Comparison of ENCODE assay signal across 25 cellular contexts in genomic region chr1:209790286-209791193, GRCh38. TPM values are rescaled to one million over a fixed set of nuclear protein-coding genes. Genes with fewer than 3 reads are reported as not detected.
DNase-seq lines count a peak whose midpoint lies in the region; ATAC-seq and TF ChIP-seq lines count a peak whose summit lies in the region.
"Had no signal": no experiment of that assay in that cellular context is flagged by ENCODE, and none has a peak within 500 bp of the region (broad histone marks: within the 10 kb centered on the region; RNA-seq: fewer than 3 reads in every experiment).

No MANE protein-coding gene starts in this region.

- H3K4me3 ChIP-seq in breast epithelium (no peak overlapping the region), right lobe of liver (no peak overlapping the region), testis (no peak overlapping the region)
- H3K4me3 ChIP-seq: ascending aorta, BLaER1, upper lobe of left lung had no signal

- H3K9me3 ChIP-seq in breast epithelium (no peaks in the 10 kb centered on the region), right lobe of liver (no peaks in the 10 kb centered on the region), testis (no peaks in the 10 kb centered on the region)
- H3K9me3 ChIP-seq: ascending aorta, BLaER1, upper lobe of left lung had no signal

- H3K9me3 Mint-ChIP-seq in MCF 10A (ENCODE audit: unreplicated experiment) (no peaks in the 10 kb centered on the region), type B pancreatic cell (no peaks in the 10 kb centered on the region)
- H3K9me3 Mint-ChIP-seq: activated naive CD4-positive, alpha-beta T cell treated with anti-CD3 and anti-CD28 coated beads, Interleukin-2, amount 10 ng/mL, durations not matched to agents 7 days and 5 days; activated T-cell treated with anti-CD3 and anti-CD28 coated beads, Interleukin-2, amount 50 U/mL, for 72 hours; central memory CD8-positive, alpha-beta T cell had no signal

- no peak for TF ChIP-seq POLR2A in breast epithelium (IDR thresholded peaks at IDR 0.05)
- TF ChIP-seq POLR2A in right lobe of liver (IDR thresholded peaks at IDR 0.05) = no peak
- TF ChIP-seq POLR2A in testis (IDR thresholded peaks at IDR 0.05) = no peak

- no peaks in the 10 kb centered on the region for H3K36me3 ChIP-seq in breast epithelium
- peaks cover 0 to 32% (median 10%) of the 10 kb centered on the region in 4 donors for H3K36me3 ChIP-seq in right lobe of liver
- H3K36me3 ChIP-seq in testis (ENCODE audit: low read depth, missing control alignments) = no peaks in the 10 kb centered on the region
- H3K36me3 ChIP-seq: ascending aorta, BLaER1 had no signal

- peaks cover 6% of the 10 kb centered on the region for H3K4me1 Mint-ChIP-seq in MCF 10A (ENCODE audit: insufficient read depth, unreplicated experiment)
- peaks cover 8% of the 10 kb centered on the region for H3K4me1 Mint-ChIP-seq in type B pancreatic cell (ENCODE audit: unreplicated experiment)
- H3K4me1 Mint-ChIP-seq: central memory CD8-positive, alpha-beta T cell; naive B cell had no signal

- no peak overlapping the region for H3K4me3 Mint-ChIP-seq in MCF 10A (ENCODE audit: unreplicated experiment)
- H3K4me3 Mint-ChIP-seq in type B pancreatic cell = peak overlapping the region; percentile 12
- H3K4me3 Mint-ChIP-seq: activated naive CD4-positive, alpha-beta T cell treated with anti-CD3 and anti-CD28 coated beads, Interleukin-2, amount 10 ng/mL, durations not matched to agents 7 days and 5 days; activated T-cell treated with anti-CD3 and anti-CD28 coated beads, Interleukin-2, amount 50 U/mL, for 72 hours; central memory CD8-positive, alpha-beta T cell had no signal

- H3K27me3 Mint-ChIP-seq in MCF 10A (ENCODE audit: insufficient read depth, unreplicated experiment) (no peaks in the 10 kb centered on the region), type B pancreatic cell (peaks cover 28% of the 10 kb centered on the region)

- intact Hi-C loops in MCF 10A (cut with micrococcal nuclease) (no loop called here), breast epithelium (cut with DNase I; ENCODE audit: low total_unique reads) (no loop called here), right lobe of liver (cut with DNase I) (no loop called here), testis (cut with DNase I; ENCODE audit: low total_unique reads) (no loop called here)

- ATAC-seq in SK-N-SH treated with all-trans-retinoic acid at 6 μM for 48 hours (peak; percentile 61), right lobe of liver (peak; percentile 54 to 69 (median 60))
- ATAC-seq: activated T-cell treated with anti-CD3 and anti-CD28 coated beads, Interleukin-2, amount 50 U/mL, for 72 hours had no signal

- H3K4me1 ChIP-seq in breast epithelium (peaks cover 0 to 9% of the 10 kb centered on the region in 2 donors), right lobe of liver (peaks cover 0 to 46% (median 22%) of the 10 kb centered on the region in 4 donors), testis (peaks cover 14% of the 10 kb centered on the region)
- H3K4me1 ChIP-seq: BLaER1 had no signal

- H3K36me3 Mint-ChIP-seq in MCF 10A (ENCODE audit: insufficient read depth, unreplicated experiment) = peaks cover 100% of the 10 kb centered on the region
- peaks cover 44% of the 10 kb centered on the region for H3K36me3 Mint-ChIP-seq in type B pancreatic cell

- POLR2A ChIA-PET in MCF 10A (lab: Yijun Ruan, JAX) = interaction anchor here (0.8 to 4.5 kb wide), 6 partner anchors 10 to 32 kb away, joined by 3 to 53 read pairs (median 13); partner anchors contain the start of gene IRF6

- TF ChIP-seq CTCF in MCF 10A (IDR thresholded peaks at IDR 0.05; ENCODE audit: unreplicated experiment) (no peak), breast epithelium (IDR thresholded peaks at IDR 0.05) (no peak), right lobe of liver (IDR thresholded peaks at IDR 0.05) (no peak), type B pancreatic cell (conservative IDR thresholded peaks at IDR 0.05) (no peak), testis (IDR thresholded peaks at IDR 0.05) (no peak)

- 73% methylated on average over 4 of the region's 10 CpGs for WGBS in right lobe of liver (ENCODE audit: insufficient coverage, low coverage, low lambda C conversion rate, missing lambda C conversion rate)
- WGBS in testis, 2 donors = 93 to 94% methylated on average over 10 of the region's 10 CpGs

- CTCF ChIA-PET in MCF 10A (lab: Yijun Ruan, JAX) = interaction anchor here (0.6 to 14.2 kb wide), 10 partner anchors 10 to 278 kb away, joined by 3 to 263 read pairs (median 5); partner anchors contain the start of genes IRF6 and UTP25

- BruUV-seq in MCF 10A (replicated peaks; lab: Mats Ljungman, UMichigan) = no TSS peak

- H3K27ac ChIP-seq in breast epithelium (no peak overlapping the region), right lobe of liver (peak overlapping the region in 1 of 3 donors; percentile 29), testis (no peak overlapping the region)
- H3K27ac ChIP-seq: ascending aorta, BLaER1, upper lobe of left lung had no signal

- H3K27ac Mint-ChIP-seq in MCF 10A (ENCODE audit: low read depth, unreplicated experiment) = no peak overlapping the region
- peak overlapping the region; percentile 66 for H3K27ac Mint-ChIP-seq in type B pancreatic cell
- H3K27ac Mint-ChIP-seq: activated naive CD4-positive, alpha-beta T cell treated with anti-CD3 and anti-CD28 coated beads, Interleukin-2, amount 10 ng/mL, durations not matched to agents 7 days and 5 days; activated T-cell treated with anti-CD3 and anti-CD28 coated beads, Interleukin-2, amount 50 U/mL, for 72 hours had no signal

- H3K27me3 ChIP-seq in breast epithelium (no peaks in the 10 kb centered on the region), right lobe of liver (no peaks in the 10 kb centered on the region), testis (no peaks in the 10 kb centered on the region)
- H3K27me3 ChIP-seq: ascending aorta, BLaER1, upper lobe of left lung had no signal

- DNase-seq in MCF 10A (ENCODE audit: unreplicated experiment) (peak; percentile 32), breast epithelium (ENCODE audit: low spot score in 2 of 2) (no peak), right lobe of liver (no peak), type B pancreatic cell (ENCODE audit: extremely low spot score, unreplicated experiment) (no peak), testis (no peak), NCI-H1105 treated with DMSO at 0.1 percent for 48 hours (lab: John Stamatoyannopoulos, UW) (no peak), islet precursor cell (no peak)
- DNase-seq: activated CD4-positive, alpha-beta T cell treated with anti-CD3 and anti-CD28 coated beads for 4 hours; activated naive CD4-positive, alpha-beta T cell treated with anti-CD3 and anti-CD28 coated beads, Interleukin-2, amount 10 ng/mL, durations not matched to agents 7 days and 5 days; activated T-cell treated with anti-CD3 and anti-CD28 coated beads, Interleukin-2, amount 50 U/mL, for 72 hours; COR-L47; naive B cell; NCI-H1694; NCI-H774; OCI-M1; SIG-M5; stimulated activated CD4-positive, alpha-beta T cell treated with anti-CD3 and anti-CD28 coated beads, Interleukin-4, amount 100 ng/mL, for 4 hours; stimulated activated naive CD8-positive, alpha-beta T cell treated with anti-CD3 and anti-CD28 coated beads, Interleukin-15, Interleukin-2, amounts not matched to agents 100 U/mL and 50 U/mL, for 24 hours; upper lobe of left lung had no signal

TF ChIP-seq in SK-N-SH treated with all-trans-retinoic acid at 6 μM for 48 hours, 23 proteins besides CTCF, POLR2A, EP300 and RAD21 (continues in another document):
- TF ChIP-seq PATZ1 (CRISPR knock-in tag; IDR thresholded peaks at IDR 0.05; ENCODE audit: borderline replicate concordance) = no peak
- no peak for TF ChIP-seq OSR1 (CRISPR knock-in tag; IDR thresholded peaks at IDR 0.05)
- TF ChIP-seq ZC3H10 (CRISPR knock-in tag; IDR thresholded peaks at IDR 0.05) = no peak
- no peak for TF ChIP-seq ZFP30 (CRISPR knock-in tag; IDR thresholded peaks at IDR 0.05)
- no peak for TF ChIP-seq PPARA (CRISPR knock-in tag; IDR thresholded peaks at IDR 0.05; ENCODE audit: borderline replicate concordance)
- no peak for TF ChIP-seq RARB (CRISPR knock-in tag; IDR thresholded peaks at IDR 0.05)

RNA-seq across cellular contexts. Expression of gene C1orf74, which starts 6.2 kb away (rescaled TPM):
- 6.8 and 7.1 TPM in 2 replicates for total RNA-seq in MCF 10A (2022)
- 1 to 10 TPM in 2 of 3 donors, under 1 TPM in 1; 0.64 to 3.1 (median 2.0) TPM for total RNA-seq in breast epithelium
- total RNA-seq in right lobe of liver = 1 to 10 TPM in 3 of 6 experiments, under 1 TPM in 3; 0.81 to 1.6 (median 1.0) TPM
- 3.6 TPM in 2 replicates for total RNA-seq in type B pancreatic cell (ENCODE audit: low replicate concordance)
- 1 to 10 TPM; 5.0 to 5.2 TPM for total RNA-seq in testis
- polyA plus RNA-seq in testis (ENCODE audit: insufficient read depth, low read depth, low replicate concordance) = 2.6 TPM

RNA-seq across cellular contexts. Expression of gene IRF6, which starts 15.4 kb away (rescaled TPM):
- total RNA-seq in MCF 10A (2022) (87.8 and 106 TPM in 2 replicates), breast epithelium (10 to 100 TPM in 2 of 3 donors, 1 to 10 TPM in 1; 1.9 to 81.8 (median 42.9) TPM), right lobe of liver (10 to 100 TPM; 24.9 to 33.9 (median 28.9) TPM), type B pancreatic cell (ENCODE audit: low replicate concordance) (28.2 and 67.4 TPM in 2 replicates), testis (10 to 100 TPM in 1 of 2 donors, 1 to 10 TPM in 1; 8.7 to 19.2 TPM)
- 8.2 TPM for polyA plus RNA-seq in testis (ENCODE audit: insufficient read depth, low read depth, low replicate concordance)

RNA-seq across cellular contexts. Expression of gene TRAF3IP3, which starts 34.7 kb away (rescaled TPM):
- not detected in 2 replicates for total RNA-seq in MCF 10A (2022)
- 1 to 10 TPM; 3.6 to 4.6 (median 4.4) TPM for total RNA-seq in breast epithelium
- 1 to 10 TPM in 5 of 6 experiments, under 1 TPM in 1; 0.95 to 7.7 (median 1.6) TPM for total RNA-seq in right lobe of liver
- 1.7 TPM in 1 of 2 replicates, not detected in the other for total RNA-seq in type B pancreatic cell (ENCODE audit: low replicate concordance)
- total RNA-seq in testis = 1 to 10 TPM in 1 of 2 donors, under 1 TPM in 1; 0.63 to 3.3 TPM
- 9.2 TPM for polyA plus RNA-seq in testis (ENCODE audit: insufficient read depth, low read depth, low replicate concordance)
- total RNA-seq: ascending aorta, lung microvascular endothelial cell, renal cortical epithelial cell had no signal

RNA-seq across cellular contexts. Expression of gene UTP25, which starts 37.2 kb away (rescaled TPM):
- total RNA-seq in MCF 10A (2022) = 20.4 and 23.8 TPM in 2 replicates
- total RNA-seq in breast epithelium = 10 to 100 TPM in 2 of 3 donors, 1 to 10 TPM in 1; 6.4 to 15.5 (median 11.1) TPM
- total RNA-seq in right lobe of liver = 1 to 10 TPM; 4.6 to 10.0 (median 6.4) TPM
- total RNA-seq in type B pancreatic cell (ENCODE audit: low replicate concordance) = 8.4 and 9.4 TPM in 2 replicates
- total RNA-seq in testis = 1 to 10 TPM; 7.1 to 7.7 TPM
- 4.0 TPM for polyA plus RNA-seq in testis (ENCODE audit: insufficient read depth, low read depth, low replicate concordance)
